12 cellular contexts compared by ENCODE assay signal in the genomic region with DNA sequence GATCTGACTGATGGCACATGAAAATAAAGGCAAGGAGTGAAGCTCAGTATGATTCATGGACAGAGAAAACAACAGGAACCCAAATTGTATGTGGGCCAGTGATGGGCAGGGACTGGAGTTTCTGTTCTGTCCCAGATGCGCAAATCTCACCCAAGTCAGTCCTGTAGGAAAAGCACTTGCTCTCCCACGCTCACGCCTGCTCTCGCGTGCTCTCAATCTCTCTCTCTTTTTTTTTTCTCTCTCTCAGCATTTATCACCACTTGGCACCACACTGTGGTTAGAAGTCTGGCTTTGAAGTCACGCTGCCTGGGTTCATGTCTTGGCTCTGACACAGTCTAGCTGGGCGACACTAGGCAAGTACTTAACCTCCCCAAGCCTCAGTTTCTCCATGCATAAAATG.
DNase-seq lines count a peak whose midpoint lies in the region; ATAC-seq and TF ChIP-seq lines count a peak whose summit lies in the region.
"Had no signal": no experiment of that assay in that cellular context is flagged by ENCODE, and none has a peak within 500 bp of the region (broad histone marks: within the 10 kb centered on the region; RNA-seq: fewer than 3 reads in every experiment).

No MANE protein-coding gene starts in this region.

- peaks cover 0 to 3% of the 10 kb centered on the region in 2 experiments; a peak in 1 of 4 replicates for H3K79me1 ChIP-seq in IMR-90 (ENCODE audit: low read depth in 1 of 2, low read length in 2 of 2)

- no peak overlapping the region for H3K4me3 ChIP-seq in IMR-90 (ENCODE audit: insufficient read depth, low read depth, low read length)
- H3K4me3 ChIP-seq in gastrocnemius medialis, result no peak overlapping the region
- H3K4me3 ChIP-seq: testis had no signal

- H3K56ac ChIP-seq in IMR-90 (ENCODE audit: extremely low read depth, insufficient read depth, low read length), result no peak overlapping the region

- no peak for ATAC-seq in IMR-90 (ENCODE audit: low read depth)
- peak; percentile 74 for ATAC-seq in activated naive CD8-positive, alpha-beta T cell treated with anti-CD3 and anti-CD28 coated beads, Interleukin-2, amount 50 U/mL, for 24 hours
- peak; percentile 72 to 84 for ATAC-seq in naive thymus-derived CD8-positive, alpha-beta T cell
- ATAC-seq in gastrocnemius medialis, result no peak
- no peak for ATAC-seq in WTC11
- no peak for ATAC-seq in GM19351 (IDR thresholded peaks at IDR 0.05; ENCODE audit: unreplicated experiment)

- TF ChIP-seq CTCF in IMR-90 (conservative IDR thresholded peaks at IDR 0.05; ENCODE audit: low read depth, low read length), result no peak
- no peak for TF ChIP-seq CTCF in gastrocnemius medialis (IDR thresholded peaks at IDR 0.05 in 4 of 5, conservative IDR thresholded peaks at IDR 0.05 in 1 of 5)
- no peak for TF ChIP-seq CTCF in WTC11 (IDR thresholded peaks at IDR 0.05)

- H3K9me3 Mint-ChIP-seq in activated naive CD8-positive, alpha-beta T cell treated with anti-CD3 and anti-CD28 coated beads, Interleukin-2, amount 50 U/mL, for 24 hours, result no peaks in the 10 kb centered on the region
- no peaks in the 10 kb centered on the region for H3K9me3 Mint-ChIP-seq in naive thymus-derived CD8-positive, alpha-beta T cell
- H3K9me3 Mint-ChIP-seq in WTC11, result no peaks in the 10 kb centered on the region
- H3K9me3 Mint-ChIP-seq: dendritic cell treated with granulocyte-macrophage colony-stimulating factor and Interleukin-4, amounts not matched to agents 40 ng/mL and 50 ng/mL, for 4 days had no signal

- WGBS in IMR-90 (ENCODE audit: extremely low coverage in 2 of 2, insufficient read length in 1 of 2), 2 experiments, result no CpG with 5 or more reads among the region's 7 CpGs

- H3K14ac ChIP-seq in IMR-90 (replicated peaks; ENCODE audit: low read depth, low read length), result 0 out of 2 replicates have a peak overlapping the region, but pooled peaks have one; percentile 3

- H3K4me2 ChIP-seq in IMR-90 (ENCODE audit: low read depth, low read length), result no peak overlapping the region

- no peaks in the 10 kb centered on the region for H3K36me3 ChIP-seq in IMR-90 (ENCODE audit: control insufficient read depth, insufficient read depth, low read length)
- no peaks in the 10 kb centered on the region for H3K36me3 ChIP-seq in gastrocnemius medialis

- H4K8ac ChIP-seq in IMR-90 (ENCODE audit: low read depth in 2 of 2, low read length in 2 of 2), result no peak overlapping the region

- peaks cover 26% of the 10 kb centered on the region for H3K9me1 ChIP-seq in IMR-90 (ENCODE audit: insufficient read depth, low read length)

- H3K9me3 ChIP-seq in IMR-90 (ENCODE audit: control insufficient read depth, insufficient read depth, low read length) (no peaks in the 10 kb centered on the region), gastrocnemius medialis (no peaks in the 10 kb centered on the region)
- H3K9me3 ChIP-seq: testis had no signal

- H3K4me1 ChIP-seq in IMR-90 (ENCODE audit: control insufficient read depth, insufficient read depth, low read length), result peaks cover 9% of the 10 kb centered on the region
- no peaks in the 10 kb centered on the region for H3K4me1 ChIP-seq in gastrocnemius medialis
- H3K4me1 ChIP-seq: testis had no signal

- H3K9ac ChIP-seq in IMR-90 (ENCODE audit: low read depth, low read length), result no peak overlapping the region

- no peak overlapping the region for H2BK5ac ChIP-seq in IMR-90 (ENCODE audit: low read depth, low read length, poor library complexity, severe bottlenecking)

- H2AK5ac ChIP-seq in IMR-90 (ENCODE audit: low read depth, low read length), result no peak overlapping the region

- no peaks in the 10 kb centered on the region for H4K20me1 ChIP-seq in IMR-90 (ENCODE audit: insufficient read depth, low read length)

- DNase-seq in Ammon's horn (ENCODE audit: low spot score), result peak; percentile 42
- DNase-seq in IMR-90, result no peak
- peak; percentile 22 for DNase-seq in activated naive CD8-positive, alpha-beta T cell treated with anti-CD3 and anti-CD28 coated beads, Interleukin-2, amount 50 U/mL, for 24 hours
- DNase-seq in naive thymus-derived CD8-positive, alpha-beta T cell, result peak in 6 of 10 donors; percentile 18 to 55 (median 35)
- no peak for DNase-seq in gastrocnemius medialis
- DNase-seq in KG1 (lab: John Stamatoyannopoulos, UW), result no peak
- no peak for DNase-seq in WTC11 (ENCODE audit: low spot score)
- DNase-seq: NCI-H2107, testis had no signal

- intact Hi-C loops in IMR-90 (cut with micrococcal nuclease), result no loop called here
- intact Hi-C loops in gastrocnemius medialis (cut with DNase I; ENCODE audit: low total_unique reads), result no loop called here

- H4K91ac ChIP-seq in IMR-90 (ENCODE audit: insufficient read depth, low read depth, low read length), result no peak overlapping the region

- H3K4me1 Mint-ChIP-seq in activated naive CD8-positive, alpha-beta T cell treated with anti-CD3 and anti-CD28 coated beads, Interleukin-2, amount 50 U/mL, for 24 hours, result peaks cover 39% of the 10 kb centered on the region
- peaks cover 25 to 43% (median 38%) of the 10 kb centered on the region in 4 donors for H3K4me1 Mint-ChIP-seq in naive thymus-derived CD8-positive, alpha-beta T cell
- peaks cover 20% of the 10 kb centered on the region for H3K4me1 Mint-ChIP-seq in WTC11

- no peak overlapping the region for H2BK20ac ChIP-seq in IMR-90 (ENCODE audit: low read depth, low read length)

- no peak overlapping the region for H3K23ac ChIP-seq in IMR-90 (ENCODE audit: low read depth, low read length)

- dilution Hi-C loops in IMR-90 (cut with HindIII; ENCODE audit: low sequenced_read_pairs, unreplicated experiment), result no loop called here

- peak overlapping the region; percentile 1 for H3K4me3 Mint-ChIP-seq in activated naive CD8-positive, alpha-beta T cell treated with anti-CD3 and anti-CD28 coated beads, Interleukin-2, amount 50 U/mL, for 24 hours
- peak overlapping the region; percentile 23 to 73 (median 58) for H3K4me3 Mint-ChIP-seq in naive thymus-derived CD8-positive, alpha-beta T cell
- H3K4me3 Mint-ChIP-seq in WTC11, result no peak overlapping the region
- H3K4me3 Mint-ChIP-seq: dendritic cell treated with granulocyte-macrophage colony-stimulating factor and Interleukin-4, amounts not matched to agents 40 ng/mL and 50 ng/mL, for 4 days had no signal

- H2BK120ac ChIP-seq in IMR-90 (ENCODE audit: low read depth, low read length), result no peak overlapping the region

- H3K27me3 ChIP-seq in IMR-90 (ENCODE audit: control insufficient read depth, insufficient read depth, low read length) (no peaks in the 10 kb centered on the region), gastrocnemius medialis (no peaks in the 10 kb centered on the region)
- H3K27me3 ChIP-seq: testis had no signal

- peaks cover 3% of the 10 kb centered on the region for H3K36me3 Mint-ChIP-seq in activated naive CD8-positive, alpha-beta T cell treated with anti-CD3 and anti-CD28 coated beads, Interleukin-2, amount 50 U/mL, for 24 hours (ENCODE audit: low read depth)
- H3K36me3 Mint-ChIP-seq in naive thymus-derived CD8-positive, alpha-beta T cell, result peaks cover 0 to 7% (median 2%) of the 10 kb centered on the region in 3 donors
- no peaks in the 10 kb centered on the region for H3K36me3 Mint-ChIP-seq in WTC11

- H3K27me3 Mint-ChIP-seq in activated naive CD8-positive, alpha-beta T cell treated with anti-CD3 and anti-CD28 coated beads, Interleukin-2, amount 50 U/mL, for 24 hours, result no peaks in the 10 kb centered on the region
- no peaks in the 10 kb centered on the region for H3K27me3 Mint-ChIP-seq in naive thymus-derived CD8-positive, alpha-beta T cell
- no peaks in the 10 kb centered on the region; the same call in 1 of the 2 replicates for H3K27me3 Mint-ChIP-seq in WTC11 (ENCODE audit: low read depth)
- H3K27me3 Mint-ChIP-seq: dendritic cell treated with granulocyte-macrophage colony-stimulating factor and Interleukin-4, amounts not matched to agents 40 ng/mL and 50 ng/mL, for 4 days had no signal

- BruUV-seq in IMR-90 (replicated peaks; lab: Mats Ljungman, UMichigan), result no TSS peak

- no peak for TF ChIP-seq RAD21 in IMR-90 (IDR thresholded peaks at IDR 0.05; ENCODE audit: low read length)

- H3K27ac ChIP-seq in IMR-90 (ENCODE audit: insufficient read depth, low read length) (no peak overlapping the region), gastrocnemius medialis (no peak overlapping the region)
- H3K27ac ChIP-seq: RWPE1, testis had no signal

- no peak overlapping the region for H2AK9ac ChIP-seq in IMR-90 (replicated peaks; ENCODE audit: low read depth, low read length, poor library complexity)

- H4K5ac ChIP-seq in IMR-90 (ENCODE audit: low read depth, low read length), result no peak overlapping the region

- H2AFZ ChIP-seq in IMR-90 (replicated peaks; ENCODE audit: low read length, poor library complexity), result no peak overlapping the region

- no peak for TF ChIP-seq POLR2A in IMR-90 (IDR thresholded peaks at IDR 0.05; ENCODE audit: low read depth, low read length)
- no peak for TF ChIP-seq POLR2A in gastrocnemius medialis (IDR thresholded peaks at IDR 0.05)

- no peak overlapping the region; the same call in 2 of the 3 replicates for H2BK15ac ChIP-seq in IMR-90 (ENCODE audit: low read depth, low read length)

- CTCF ChIA-PET in IMR-90 (lab: Yijun Ruan, JAX) (no interaction called here), WTC11 (lab: Charles Lee) (interaction anchor here (0.7 kb wide), 1 partner anchor 336 kb away, joined by 4 read pairs; no protein-coding TSS in a partner anchor)

- POLR2A ChIA-PET in IMR-90 (lab: Charles Lee; ENCODE audit: unreplicated experiment) (no interaction called here), WTC11 (lab: Charles Lee) (no interaction called here)
- POLR2A ChIA-PET in naive thymus-derived CD8-positive, alpha-beta T cell (lab: Charles Lee), result interaction anchor here (0.9 kb wide), 1 partner anchor 10 kb away, joined by 3 read pairs; no protein-coding TSS in a partner anchor

- H3K18ac ChIP-seq in IMR-90 (ENCODE audit: low read depth, low read length), result no peak overlapping the region

- peak overlapping the region; percentile 44 for H3K27ac Mint-ChIP-seq in activated naive CD8-positive, alpha-beta T cell treated with anti-CD3 and anti-CD28 coated beads, Interleukin-2, amount 50 U/mL, for 24 hours
- peak overlapping the region in 6 of 10 donors; percentile 5 to 79 (median 17) for H3K27ac Mint-ChIP-seq in naive thymus-derived CD8-positive, alpha-beta T cell
- H3K27ac Mint-ChIP-seq in WTC11, result no peak overlapping the region
- H3K27ac Mint-ChIP-seq: dendritic cell treated with granulocyte-macrophage colony-stimulating factor and Interleukin-4, amounts not matched to agents 40 ng/mL and 50 ng/mL, for 4 days had no signal

- in situ Hi-C loops in IMR-90 (cut with MboI; ENCODE audit: low sequenced_read_pairs) (no loop called here), gastrocnemius medialis (cut with MboI; ENCODE audit: low sequenced_read_pairs in 4 of 4) (no loop called here)

- H3K4ac ChIP-seq in IMR-90 (ENCODE audit: low read depth, low read length), result 0 out of 2 replicates have a peak overlapping the region, but pooled peaks have one; percentile 5

TF ChIP-seq in IMR-90, 13 proteins besides CTCF, POLR2A, EP300 and RAD21 (continues in another document):
- no peak for TF ChIP-seq NFE2L2 (IDR thresholded peaks at IDR 0.05; ENCODE audit: low read depth, low read length)
- no peak for TF ChIP-seq SMC3 (IDR thresholded peaks at IDR 0.05; ENCODE audit: low read depth, low read length)

TF ChIP-seq in WTC11, 78 proteins besides CTCF, POLR2A, EP300 and RAD21:
- TF ChIP-seq GABPB1 (CRISPR knock-in tag; IDR thresholded peaks at IDR 0.05), result no peak

Comparison
In these comparisons a context has a peak if more than half of its experiments do, and no peak if none do; other contexts are left out.
1. DNase-seq: peak in Ammon's horn (single experiment), activated naive CD8-positive, alpha-beta T cell treated with anti-CD3 and anti-CD28 coated beads, Interleukin-2, amount 50 U/mL, for 24 hours (single experiment) and naive thymus-derived CD8-positive, alpha-beta T cell (6 of 10); none in IMR-90 (single experiment), gastrocnemius medialis (0 of 2), KG1 (single experiment) and WTC11 (single experiment).
2. ATAC-seq: peak in activated naive CD8-positive, alpha-beta T cell treated with anti-CD3 and anti-CD28 coated beads, Interleukin-2, amount 50 U/mL, for 24 hours (single experiment) and naive thymus-derived CD8-positive, alpha-beta T cell (2 of 2); none in IMR-90 (single experiment), gastrocnemius medialis (0 of 2), WTC11 (single experiment) and GM19351 (single experiment).